Comparison of ENCODE assay signal across 1 cellular context in genomic region chr5:108670591-108671335, GRCh38.
TF ChIP-seq lines count a peak whose summit lies in the region.

No MANE protein-coding gene starts in this region.

TF ChIP-seq in GM23338, 12 proteins besides CTCF, POLR2A, EP300 and RAD21 (continued from another document):
- TF ChIP-seq, protein P1, sequence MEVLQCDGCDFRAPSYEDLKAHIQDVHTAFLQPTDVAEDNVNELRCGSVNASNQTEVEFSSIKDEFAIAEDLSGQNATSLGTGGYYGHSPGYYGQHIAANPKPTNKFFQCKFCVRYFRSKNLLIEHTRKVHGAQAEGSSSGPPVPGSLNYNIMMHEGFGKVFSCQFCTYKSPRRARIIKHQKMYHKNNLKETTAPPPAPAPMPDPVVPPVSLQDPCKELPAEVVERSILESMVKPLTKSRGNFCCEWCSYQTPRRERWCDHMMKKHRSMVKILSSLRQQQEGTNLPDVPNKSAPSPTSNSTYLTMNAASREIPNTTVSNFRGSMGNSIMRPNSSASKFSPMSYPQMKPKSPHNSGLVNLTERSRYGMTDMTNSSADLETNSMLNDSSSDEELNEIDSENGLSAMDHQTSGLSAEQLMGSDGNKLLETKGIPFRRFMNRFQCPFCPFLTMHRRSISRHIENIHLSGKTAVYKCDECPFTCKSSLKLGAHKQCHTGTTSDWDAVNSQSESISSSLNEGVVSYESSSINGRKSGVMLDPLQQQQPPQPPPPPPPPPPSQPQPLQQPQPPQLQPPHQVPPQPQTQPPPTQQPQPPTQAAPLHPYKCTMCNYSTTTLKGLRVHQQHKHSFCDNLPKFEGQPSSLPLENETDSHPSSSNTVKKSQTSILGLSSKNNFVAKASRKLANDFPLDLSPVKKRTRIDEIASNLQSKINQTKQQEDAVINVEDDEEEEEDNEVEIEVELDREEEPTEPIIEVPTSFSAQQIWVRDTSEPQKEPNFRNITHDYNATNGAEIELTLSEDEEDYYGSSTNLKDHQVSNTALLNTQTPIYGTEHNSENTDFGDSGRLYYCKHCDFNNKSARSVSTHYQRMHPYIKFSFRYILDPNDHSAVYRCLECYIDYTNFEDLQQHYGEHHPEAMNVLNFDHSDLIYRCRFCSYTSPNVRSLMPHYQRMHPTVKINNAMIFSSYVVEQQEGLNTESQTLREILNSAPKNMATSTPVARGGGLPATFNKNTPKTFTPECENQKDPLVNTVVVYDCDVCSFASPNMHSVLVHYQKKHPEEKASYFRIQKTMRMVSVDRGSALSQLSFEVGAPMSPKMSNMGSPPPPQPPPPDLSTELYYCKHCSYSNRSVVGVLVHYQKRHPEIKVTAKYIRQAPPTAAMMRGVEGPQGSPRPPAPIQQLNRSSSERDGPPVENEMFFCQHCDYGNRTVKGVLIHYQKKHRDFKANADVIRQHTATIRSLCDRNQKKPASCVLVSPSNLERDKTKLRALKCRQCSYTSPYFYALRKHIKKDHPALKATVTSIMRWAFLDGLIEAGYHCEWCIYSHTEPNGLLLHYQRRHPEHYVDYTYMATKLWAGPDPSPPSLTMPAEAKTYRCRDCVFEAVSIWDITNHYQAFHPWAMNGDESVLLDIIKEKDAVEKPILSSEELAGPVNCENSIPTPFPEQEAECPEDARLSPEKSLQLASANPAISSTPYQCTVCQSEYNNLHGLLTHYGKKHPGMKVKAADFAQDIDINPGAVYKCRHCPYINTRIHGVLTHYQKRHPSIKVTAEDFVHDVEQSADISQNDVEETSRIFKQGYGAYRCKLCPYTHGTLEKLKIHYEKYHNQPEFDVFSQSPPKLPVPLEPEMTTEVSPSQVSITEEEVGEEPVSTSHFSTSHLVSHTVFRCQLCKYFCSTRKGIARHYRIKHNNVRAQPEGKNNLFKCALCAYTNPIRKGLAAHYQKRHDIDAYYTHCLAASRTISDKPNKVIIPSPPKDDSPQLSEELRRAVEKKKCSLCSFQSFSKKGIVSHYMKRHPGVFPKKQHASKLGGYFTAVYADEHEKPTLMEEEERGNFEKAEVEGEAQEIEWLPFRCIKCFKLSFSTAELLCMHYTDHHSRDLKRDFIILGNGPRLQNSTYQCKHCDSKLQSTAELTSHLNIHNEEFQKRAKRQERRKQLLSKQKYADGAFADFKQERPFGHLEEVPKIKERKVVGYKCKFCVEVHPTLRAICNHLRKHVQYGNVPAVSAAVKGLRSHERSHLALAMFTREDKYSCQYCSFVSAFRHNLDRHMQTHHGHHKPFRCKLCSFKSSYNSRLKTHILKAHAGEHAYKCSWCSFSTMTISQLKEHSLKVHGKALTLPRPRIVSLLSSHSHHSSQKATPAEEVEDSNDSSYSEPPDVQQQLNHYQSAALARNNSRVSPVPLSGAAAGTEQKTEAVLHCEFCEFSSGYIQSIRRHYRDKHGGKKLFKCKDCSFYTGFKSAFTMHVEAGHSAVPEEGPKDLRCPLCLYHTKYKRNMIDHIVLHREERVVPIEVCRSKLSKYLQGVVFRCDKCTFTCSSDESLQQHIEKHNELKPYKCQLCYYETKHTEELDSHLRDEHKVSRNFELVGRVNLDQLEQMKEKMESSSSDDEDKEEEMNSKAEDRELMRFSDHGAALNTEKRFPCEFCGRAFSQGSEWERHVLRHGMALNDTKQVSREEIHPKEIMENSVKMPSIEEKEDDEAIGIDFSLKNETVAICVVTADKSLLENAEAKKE (CRISPR knock-in tag; IDR thresholded peaks at IDR 0.05) = no peak
- TF ChIP-seq JUNB (IDR thresholded peaks at IDR 0.05; ENCODE audit: unreplicated experiment) (no peak), EZH2 (IDR thresholded peaks at IDR 0.05; ENCODE audit: low read depth, unreplicated experiment) (no peak), ZNF114 (CRISPR knock-in tag; IDR thresholded peaks at IDR 0.05) (no peak), POLR2AphosphoS5 (IDR thresholded peaks at IDR 0.05; ENCODE audit: low read depth) (no peak), EZH2phosphoT487 (IDR thresholded peaks at IDR 0.05; ENCODE audit: unreplicated experiment) (no peak)
